ENCODE assay signal across 26 cellular contexts in genomic region chr11:57416436-57416835, GRCh38. TPM values are rescaled to one million over a fixed set of nuclear protein-coding genes. Genes with fewer than 3 reads are reported as not detected.
"Had no signal": no experiment of that assay in that cellular context is flagged by ENCODE, and none has a peak within 500 bp of the region (broad histone marks: within the 10 kb centered on the region; RNA-seq: fewer than 3 reads in every experiment).

No MANE protein-coding gene starts in this region.

- H3K4me3 ChIP-seq: body of pancreas, esophagus squamous epithelium, gastrocnemius medialis, left lung, lung, ovary, prostate gland, right atrium auricular region, suprapubic skin, transverse colon, uterus had no signal

- H3K27me3 Mint-ChIP-seq: activated naive CD8-positive, alpha-beta T cell treated with anti-CD3 and anti-CD28 coated beads, Interleukin-2, amount 50 U/mL, for 24 hours; dendritic cell treated with granulocyte-macrophage colony-stimulating factor and Interleukin-4, amounts not matched to agents 40 ng/mL and 50 ng/mL, for 4 days; effector memory CD8-positive, alpha-beta T cell; natural killer cell treated with Interleukin-12 subunit alpha and Interleukin-12 subunit beta and Interleukin-15 and Interleukin-18, amount 100 ng/mL, for 72 hours; stimulated activated naive CD8-positive, alpha-beta T cell treated with anti-CD3 and anti-CD28 coated beads, Interleukin-15, Interleukin-2, amounts not matched to agents 100 ng/mL and 50 ng/mL, for 24 hours had no signal

- H3K27me3 ChIP-seq: body of pancreas, esophagus squamous epithelium, gastrocnemius medialis, left lung, ovary, right atrium auricular region, suprapubic skin, transverse colon, uterus had no signal

- H3K4me1 ChIP-seq: body of pancreas, prostate gland, transverse colon, uterus had no signal

- H3K36me3 ChIP-seq: ovary, prostate gland, uterus had no signal

- H3K27ac Mint-ChIP-seq: dendritic cell treated with granulocyte-macrophage colony-stimulating factor and Interleukin-4, amounts not matched to agents 40 ng/mL and 50 ng/mL, for 4 days; WTC11 had no signal

- DNase-seq: activated effector memory CD4-positive, alpha-beta T cell treated with anti-CD3 and anti-CD28 coated beads, Interleukin-2, amount 50 U/mL, for 16 hours; activated naive CD4-positive, alpha-beta T cell treated with anti-CD3 and anti-CD28 coated beads, Interleukin-2, amount 50 U/mL, for 16 hours; activated naive CD8-positive, alpha-beta T cell treated with anti-CD3 and anti-CD28 coated beads, Interleukin-2, amount 50 U/mL, for 24 hours; activated T-cell treated with anti-CD3 and anti-CD28 coated beads, Interleukin-2, amount 50 U/mL, for 1 hour; effector memory CD8-positive, alpha-beta T cell; esophagus squamous epithelium; hippocampal formation; kidney glomerular epithelial cell; left lung; midbrain; ovary; stimulated activated CD4-positive, alpha-beta T cell treated with anti-CD3 and anti-CD28 coated beads, Interleukin-4, amount 100 ng/mL, for 24 hours; T-helper 9 cell; transverse colon had no signal

- H3K9me3 ChIP-seq: body of pancreas, esophagus squamous epithelium, gastrocnemius medialis, left lung, ovary, prostate gland, right atrium auricular region, suprapubic skin, transverse colon, uterus had no signal

- H3K4me3 Mint-ChIP-seq: dendritic cell treated with granulocyte-macrophage colony-stimulating factor and Interleukin-4, amounts not matched to agents 40 ng/mL and 50 ng/mL, for 4 days; effector memory CD8-positive, alpha-beta T cell; natural killer cell treated with Interleukin-12 subunit alpha and Interleukin-12 subunit beta and Interleukin-15 and Interleukin-18, amount 100 ng/mL, for 72 hours; stimulated activated naive CD8-positive, alpha-beta T cell treated with anti-CD3 and anti-CD28 coated beads, Interleukin-15, Interleukin-2, amounts not matched to agents 100 ng/mL and 50 ng/mL, for 24 hours; WTC11 had no signal

- H3K27ac ChIP-seq: body of pancreas, gastrocnemius medialis, ovary, prostate gland, right atrium auricular region, suprapubic skin, transverse colon, uterus had no signal

- ATAC-seq: activated naive CD8-positive, alpha-beta T cell treated with anti-CD3 and anti-CD28 coated beads, Interleukin-2, amount 50 U/mL, for 24 hours; effector memory CD8-positive, alpha-beta T cell; natural killer cell treated with Interleukin-12 subunit alpha and Interleukin-12 subunit beta and Interleukin-15 and Interleukin-18, amount 100 ng/mL, for 72 hours; WTC11 had no signal

- H3K9me3 Mint-ChIP-seq: activated naive CD8-positive, alpha-beta T cell treated with anti-CD3 and anti-CD28 coated beads, Interleukin-2, amount 50 U/mL, for 24 hours; dendritic cell treated with granulocyte-macrophage colony-stimulating factor and Interleukin-4, amounts not matched to agents 40 ng/mL and 50 ng/mL, for 4 days; effector memory CD8-positive, alpha-beta T cell; natural killer cell treated with Interleukin-12 subunit alpha and Interleukin-12 subunit beta and Interleukin-15 and Interleukin-18, amount 100 ng/mL, for 72 hours; stimulated activated naive CD8-positive, alpha-beta T cell treated with anti-CD3 and anti-CD28 coated beads, Interleukin-15, Interleukin-2, amounts not matched to agents 100 ng/mL and 50 ng/mL, for 24 hours; WTC11 had no signal

RNA-seq across cellular contexts. Expression of gene PRG2, which starts 26.0 kb away (rescaled TPM):
- total RNA-seq: body of pancreas; esophagus squamous epithelium; gastrocnemius medialis; ovary; right atrium auricular region; T-helper 1 cell treated with Interleukin-12 subunit alpha and Interleukin-12 subunit beta and Interleukin-4 antibody, amounts not matched to agents 30 ng/mL and 1 ng/mL, for 36 hours; transverse colon had no signal

RNA-seq across cellular contexts. Expression of gene PRG3, which starts 35.5 kb away (rescaled TPM):
- total RNA-seq: body of pancreas; esophagus squamous epithelium; gastrocnemius medialis; left lung; natural killer cell treated with Interleukin-12 subunit alpha and Interleukin-12 subunit beta and Interleukin-15 and Interleukin-18, amount 100 ng/mL, for 72 hours; ovary; prostate gland; right atrium auricular region; suprapubic skin; T-helper 1 cell treated with Interleukin-12 subunit alpha and Interleukin-12 subunit beta and Interleukin-4 antibody, amounts not matched to agents 30 ng/mL and 1 ng/mL, for 36 hours; transverse colon; uterus; WTC11 had no signal
- polyA plus RNA-seq: ovary had no signal

RNA-seq across cellular contexts. Expression of gene RTN4RL2, which starts 43.9 kb away (rescaled TPM):
- total RNA-seq: natural killer cell treated with Interleukin-12 subunit alpha and Interleukin-12 subunit beta and Interleukin-15 and Interleukin-18, amount 100 ng/mL, for 72 hours had no signal
